Comparison of ENCODE assay signal across 22 cellular contexts in the genomic region with DNA sequence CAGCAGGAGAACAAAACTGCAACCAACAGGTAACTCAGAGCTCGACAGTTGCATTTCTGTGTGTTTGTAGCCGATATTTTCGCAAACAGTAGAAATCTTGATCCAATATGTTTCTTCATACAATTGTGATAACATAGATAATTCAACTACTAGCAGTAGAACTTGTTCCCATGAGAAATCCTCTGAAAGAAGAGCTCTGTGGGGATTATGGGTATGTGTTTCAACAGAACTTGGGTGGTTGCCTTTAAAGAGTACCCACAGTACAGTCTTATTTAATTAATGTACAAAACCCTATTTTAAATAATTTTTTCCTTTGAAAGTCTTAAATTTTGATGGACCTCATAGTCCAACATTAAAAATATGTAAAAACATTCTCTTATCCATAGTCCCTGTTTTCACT.
"Had no signal": no experiment of that assay in that cellular context is flagged by ENCODE, and none has a peak within 500 bp of the region (broad histone marks: within the 10 kb centered on the region; RNA-seq: fewer than 3 reads in every experiment).

No MANE protein-coding gene starts in this region.

- H3K27me3 ChIP-seq: gastrocnemius medialis, neural progenitor cell, ovary, right atrium auricular region, sigmoid colon, tibial artery, upper lobe of left lung, uterus had no signal

- H3K4me1 ChIP-seq: lower lobe of right lung, neural progenitor cell, upper lobe of left lung, uterus had no signal

- H3K9me3 ChIP-seq: gastrocnemius medialis, left ventricle myocardium inferior, lower lobe of right lung, ovary, right atrium auricular region, sigmoid colon, tibial artery, upper lobe of left lung, uterus had no signal

- H3K9ac ChIP-seq: neural progenitor cell had no signal

- H2AFZ ChIP-seq: neural progenitor cell had no signal

- H3K4me3 ChIP-seq: coronary artery, gastrocnemius medialis, left ventricle myocardium inferior, lower lobe of right lung, neural progenitor cell, ovary, right atrium auricular region, sigmoid colon, tibial artery, upper lobe of left lung, uterus had no signal

- H3K4me1 Mint-ChIP-seq: memory B cell, natural killer cell had no signal

- ATAC-seq: gastrocnemius medialis; lower lobe of right lung; natural killer cell; stimulated activated naive CD8-positive, alpha-beta T cell treated with anti-CD3 and anti-CD28 coated beads, Interleukin-15, Interleukin-2, amounts not matched to agents 100 U/mL and 50 U/mL, for 24 hours had no signal

- H3K9me3 Mint-ChIP-seq: endodermal cell, mesothelial cell of epicardium, natural killer cell, neural progenitor cell had no signal

- H3K27ac Mint-ChIP-seq: endodermal cell, memory B cell, mesothelial cell of epicardium, natural killer cell, neural progenitor cell had no signal

- H3K36me3 ChIP-seq: gastrocnemius medialis, left ventricle myocardium inferior, lower lobe of right lung, neural progenitor cell, ovary, right atrium auricular region, sigmoid colon, tibial artery, upper lobe of left lung, uterus had no signal

- H3K4me3 Mint-ChIP-seq: endodermal cell, memory B cell, mesothelial cell of epicardium, natural killer cell, neural progenitor cell had no signal

- H3K36me3 Mint-ChIP-seq: memory B cell, mesothelial cell of epicardium, natural killer cell had no signal

- H3K4me2 ChIP-seq: neural progenitor cell had no signal

- DNase-seq: effector CD4-positive, alpha-beta T cell; endodermal cell; erythroblast; gastrocnemius medialis; left ventricle myocardium inferior; lower lobe of right lung; natural killer cell; nucleus accumbens; ovary; sigmoid colon; small intestine; stimulated activated CD4-positive, alpha-beta T cell treated with anti-CD3 and anti-CD28 coated beads, Interleukin-12 subunit alpha, Interleukin-12 subunit beta, amount 100 ng/mL, for 4 hours; stimulated activated CD4-positive, alpha-beta T cell treated with anti-CD3 and anti-CD28 coated beads, Interleukin-2, amount 100 ng/mL, for 48 hours; stimulated activated naive CD8-positive, alpha-beta T cell treated with anti-CD3 and anti-CD28 coated beads, Interleukin-15, Interleukin-2, amounts not matched to agents 100 U/mL and 50 U/mL, for 24 hours; tibial artery; upper lobe of left lung; uterus had no signal

- H3K27ac ChIP-seq: coronary artery, gastrocnemius medialis, left ventricle myocardium inferior, lower lobe of right lung, neural progenitor cell, ovary, right atrium auricular region, sigmoid colon, tibial artery, upper lobe of left lung, uterus had no signal
